ENCODE assay signal across 8 cellular contexts in genomic region chr18:74819433-74820059, GRCh38.
DNase-seq lines count a peak whose midpoint lies in the region; ATAC-seq and TF ChIP-seq lines count a peak whose summit lies in the region.

No MANE protein-coding gene starts in this region.

- DNase-seq in OCI-M1 (lab: John Stamatoyannopoulos, UW): peak; percentile 46
- peak; percentile 84 for DNase-seq in iPS-NIHi11 (ENCODE audit: low spot score)
- no peak for DNase-seq in NOMO-1 treated with dmso at 0.1 percent for 144 hours (lab: John Stamatoyannopoulos, UW; ENCODE audit: unreplicated experiment)
- DNase-seq in esophagus muscularis mucosa (ENCODE audit: extremely low spot score): no peak
- DNase-seq in OCI-M2 (lab: John Stamatoyannopoulos, UW; ENCODE audit: unreplicated experiment): no peak
- DNase-seq in AG20443 (ENCODE audit: low spot score): no peak

- no peak for TF ChIP-seq EP300 in esophagus muscularis mucosa (IDR thresholded peaks at IDR 0.05)

- H3K4me1 ChIP-seq in esophagus muscularis mucosa: no peaks in the 10 kb centered on the region

- intact Hi-C loops in esophagus muscularis mucosa (cut with DNase I): no loop called here

- no peaks in the 10 kb centered on the region for H3K36me3 ChIP-seq in esophagus muscularis mucosa

- TF ChIP-seq CTCF in esophagus muscularis mucosa (IDR thresholded peaks at IDR 0.05): peak in 1 of 3 experiments; percentile 16

- no peak overlapping the region for H3K27ac ChIP-seq in esophagus muscularis mucosa (replicated peaks in 1 of 4)

- ATAC-seq in GM18502 (IDR thresholded peaks at IDR 0.05; ENCODE audit: poor library complexity, unreplicated experiment) (peak; percentile 85), HG02610 (IDR thresholded peaks at IDR 0.05; ENCODE audit: unreplicated experiment) (peak; percentile 45)

- no peak overlapping the region for H3K4me3 ChIP-seq in esophagus muscularis mucosa

- H3K9me3 ChIP-seq in esophagus muscularis mucosa: no peaks in the 10 kb centered on the region

- H3K27me3 ChIP-seq in esophagus muscularis mucosa: no peaks in the 10 kb centered on the region

- TF ChIP-seq POLR2A in esophagus muscularis mucosa (IDR thresholded peaks at IDR 0.05; ENCODE audit: low read depth): no peak

- 88% methylated on average over 6 of the region's 7 CpGs for WGBS in esophagus muscularis mucosa

Comparison
In these comparisons a context has a peak if more than half of its experiments do, and no peak if none do; other contexts are left out.
1. DNase-seq: peak in OCI-M1 (single experiment) and iPS-NIHi11 (single experiment); none in NOMO-1 treated with dmso at 0.1 percent for 144 hours (single experiment), esophagus muscularis mucosa (single experiment), OCI-M2 (single experiment) and AG20443 (single experiment).